Comparison of ENCODE assay signal across 8 cellular contexts in the genomic region with DNA sequence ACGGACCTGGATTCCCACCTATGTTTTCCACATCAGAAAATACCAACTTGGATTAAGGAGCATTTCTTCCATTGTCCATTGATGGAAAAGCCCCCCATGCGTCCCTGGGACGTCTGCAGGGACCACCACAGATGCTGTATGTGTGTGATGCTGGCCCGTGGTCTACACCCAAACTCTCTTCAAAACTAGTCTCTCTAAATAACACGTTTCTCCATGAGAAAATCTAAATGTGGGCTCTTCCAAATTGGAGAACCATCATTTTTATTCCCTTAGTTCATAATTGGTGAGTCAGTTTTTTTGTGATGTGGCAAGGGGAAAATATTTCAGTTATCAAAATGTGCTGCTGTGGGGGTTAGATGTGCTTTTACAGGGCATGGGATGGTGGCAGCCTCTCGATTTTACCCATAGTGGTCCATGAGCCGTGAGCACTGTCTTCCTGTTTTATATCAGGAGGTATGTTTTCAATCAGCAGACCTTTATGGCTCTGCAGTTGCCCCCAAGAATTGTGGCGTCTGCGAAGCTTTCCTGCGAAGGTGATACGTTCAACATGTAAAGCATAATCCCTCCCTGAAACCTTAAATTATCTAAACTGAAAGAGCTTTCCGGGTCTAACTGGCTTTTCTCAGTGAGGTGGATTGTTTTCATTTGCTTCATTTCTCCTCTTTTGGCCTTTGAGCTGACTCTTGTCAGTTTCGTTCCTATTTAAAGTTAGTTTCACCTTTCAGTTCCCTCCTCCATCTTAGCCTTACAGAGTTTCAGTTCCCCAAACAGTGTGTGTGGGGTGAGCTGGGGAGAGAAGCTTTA.
A peak's percentile ranks its signal among the peaks of the same experiment; 100 is the strongest.
DNase-seq lines count a peak whose midpoint lies in the region; ATAC-seq and TF ChIP-seq lines count a peak whose summit lies in the region.

No MANE protein-coding gene starts in this region.

- H3K4me3 Mint-ChIP-seq in naive thymus-derived CD4-positive, alpha-beta T cell, result peak overlapping the region in 9 of 10 donors; percentile 42 to 74 (median 68)

- H3K9me2 ChIP-seq in SU-DHL-6 (replicated peaks; ENCODE audit: insufficient read depth, low read length), result no peaks in the 10 kb centered on the region

- H3K27ac ChIP-seq in SU-DHL-6 (ENCODE audit: low read depth, low read length) (peak overlapping the region; percentile 95), WERI-Rb-1 (no peak overlapping the region), right cardiac atrium (ENCODE audit: low read length) (no peak overlapping the region)
- no peak overlapping the region for H3K27ac ChIP-seq in naive thymus-derived CD4-positive, alpha-beta T cell (ENCODE audit: low read depth, low read length)

- WGBS in right cardiac atrium, result 89% methylated on average over 13 of the region's 13 CpGs

- peak overlapping the region; percentile 69 for H3K4me2 ChIP-seq in SU-DHL-6 (ENCODE audit: low read depth, low read length, poor library complexity, severe bottlenecking)

- CTCF ChIA-PET in naive thymus-derived CD4-positive, alpha-beta T cell (lab: Charles Lee), result no interaction called here

- H3K27me3 ChIP-seq in SU-DHL-6 (ENCODE audit: low read length), result no peaks in the 10 kb centered on the region
- no peaks in the 10 kb centered on the region for H3K27me3 ChIP-seq in naive thymus-derived CD4-positive, alpha-beta T cell (ENCODE audit: control insufficient read depth in 2 of 2, insufficient read depth in 2 of 2, low read length in 2 of 2)
- H3K27me3 ChIP-seq in WERI-Rb-1 (ENCODE audit: insufficient read depth, low read depth, severe bottlenecking), result no peaks in the 10 kb centered on the region
- no peaks in the 10 kb centered on the region for H3K27me3 ChIP-seq in right cardiac atrium (ENCODE audit: control insufficient read depth, insufficient read depth)

- H3K4me1 ChIP-seq in naive thymus-derived CD4-positive, alpha-beta T cell (ENCODE audit: control insufficient read depth in 2 of 2, insufficient read depth in 2 of 2, low read length in 2 of 2), result peaks cover 0 to 16% of the 10 kb centered on the region in 2 donors
- peaks cover 2% of the 10 kb centered on the region for H3K4me1 ChIP-seq in right cardiac atrium (ENCODE audit: control insufficient read depth, insufficient read depth, low read length)

- H3K9me3 ChIP-seq in SU-DHL-6 (ENCODE audit: insufficient read depth, low read length) (no peaks in the 10 kb centered on the region), WERI-Rb-1 (ENCODE audit: severe bottlenecking) (no peaks in the 10 kb centered on the region), right cardiac atrium (ENCODE audit: control insufficient read depth, low read length) (no peaks in the 10 kb centered on the region)
- no peaks in the 10 kb centered on the region for H3K9me3 ChIP-seq in naive thymus-derived CD4-positive, alpha-beta T cell (ENCODE audit: control insufficient read depth in 2 of 3, low read length in 3 of 3)

- ATAC-seq in GM18870 (IDR thresholded peaks at IDR 0.05; ENCODE audit: unreplicated experiment) (peak; percentile 97), HG02938 (IDR thresholded peaks at IDR 0.05; ENCODE audit: unreplicated experiment) (peak; percentile 97), right cardiac atrium (no peak)
- peak; percentile 86 for ATAC-seq in naive thymus-derived CD4-positive, alpha-beta T cell

- H3K79me2 ChIP-seq in SU-DHL-6 (ENCODE audit: insufficient read depth, low read length), result no peaks in the 10 kb centered on the region

- peak overlapping the region; percentile 15 for H3K4me3 ChIP-seq in SU-DHL-6 (ENCODE audit: insufficient read depth, low read length, poor library complexity, severe bottlenecking)
- H3K4me3 ChIP-seq in naive thymus-derived CD4-positive, alpha-beta T cell (ENCODE audit: low read length), result peak overlapping the region; percentile 15
- no peak overlapping the region for H3K4me3 ChIP-seq in WERI-Rb-1 (ENCODE audit: low read depth, low read length)
- no peak overlapping the region for H3K4me3 ChIP-seq in right cardiac atrium (ENCODE audit: low read length)

- H3K4me1 Mint-ChIP-seq in naive thymus-derived CD4-positive, alpha-beta T cell, result peaks cover 15 to 31% (median 21%) of the 10 kb centered on the region in 7 donors

- DNase-seq in naive thymus-derived CD4-positive, alpha-beta T cell, result peak in 3 of 9 donors; percentile 1 to 41 (median 9)
- no peak for DNase-seq in GOT3 (lab: John Stamatoyannopoulos, UW)
- DNase-seq in WERI-Rb-1, result no peak
- DNase-seq in NCI-H2107 treated with DMSO at 0.1 percent for 48 hours (lab: John Stamatoyannopoulos, UW; ENCODE audit: unreplicated experiment), result no peak
- DNase-seq in right cardiac atrium, result no peak

- H3K27ac Mint-ChIP-seq in naive thymus-derived CD4-positive, alpha-beta T cell, result peak overlapping the region; percentile 32 to 92 (median 74)

- POLR2A ChIA-PET in naive thymus-derived CD4-positive, alpha-beta T cell (lab: Charles Lee), result no interaction called here

- peaks cover 0 to 8% (median 0%) of the 10 kb centered on the region in 11 donors for H3K9me3 Mint-ChIP-seq in naive thymus-derived CD4-positive, alpha-beta T cell

- peak overlapping the region; percentile 40 for H3K9ac ChIP-seq in SU-DHL-6 (ENCODE audit: low read length)

- H3K36me3 Mint-ChIP-seq in naive thymus-derived CD4-positive, alpha-beta T cell, result peaks cover 0 to 24% (median 0%) of the 10 kb centered on the region in 5 donors

- H2AFZ ChIP-seq in SU-DHL-6 (ENCODE audit: low read depth, low read length, severe bottlenecking), result peak overlapping the region; percentile 0

- no peaks in the 10 kb centered on the region for H4K20me1 ChIP-seq in SU-DHL-6 (ENCODE audit: low read depth, low read length)

- H3K36me3 ChIP-seq in SU-DHL-6 (ENCODE audit: low read length) (no peaks in the 10 kb centered on the region), WERI-Rb-1 (no peaks in the 10 kb centered on the region)
- no peaks in the 10 kb centered on the region for H3K36me3 ChIP-seq in naive thymus-derived CD4-positive, alpha-beta T cell (ENCODE audit: control insufficient read depth in 2 of 3, insufficient read depth in 3 of 3, low read length in 3 of 3)

- H3F3A ChIP-seq in SU-DHL-6 (ENCODE audit: insufficient read depth), result peaks cover 27% of the 10 kb centered on the region

- intact Hi-C loops in naive thymus-derived CD4-positive, alpha-beta T cell (cut with micrococcal nuclease), result loop anchor here in 1 of 2 donors (1.0 to 2.0 kb wide), 3 partner anchors 34 to 80 kb away; no protein-coding TSS in a partner anchor
- intact Hi-C loops in right cardiac atrium (cut with DNase I), result no loop called here

- H3K27me3 Mint-ChIP-seq in naive thymus-derived CD4-positive, alpha-beta T cell, result peaks cover 0 to 17% (median 0%) of the 10 kb centered on the region in 5 donors

- TF ChIP-seq CTCF in SU-DHL-6 (IDR thresholded peaks at IDR 0.05; ENCODE audit: insufficient read depth, low read length, poor library complexity, severe bottlenecking) (no peak), WERI-Rb-1 (IDR thresholded peaks at IDR 0.05; ENCODE audit: low read depth, low read length) (no peak)

Comparison
In these comparisons a context has a peak if more than half of its experiments do, and no peak if none do; other contexts are left out.
1. ATAC-seq: peak in GM18870 (single experiment), HG02938 (single experiment) and naive thymus-derived CD4-positive, alpha-beta T cell (single experiment); none in right cardiac atrium (0 of 2).
2. H3K4me3 ChIP-seq: peak in SU-DHL-6 (single experiment) and naive thymus-derived CD4-positive, alpha-beta T cell (single experiment); none in WERI-Rb-1 (single experiment) and right cardiac atrium (single experiment).